Comparison of ENCODE assay signal across 18 cellular contexts in genomic region chr6:144307880-144308279, GRCh38. TPM values are rescaled to one million over a fixed set of nuclear protein-coding genes. Genes with fewer than 3 reads are reported as not detected.
DNase-seq lines count a peak whose midpoint lies in the region; ATAC-seq, FAIRE-seq and TF ChIP-seq lines count a peak whose summit lies in the region.
"Had no signal": no experiment of that assay in that cellular context is flagged by ENCODE, and none has a peak within 500 bp of the region (broad histone marks: within the 10 kb centered on the region; RNA-seq: fewer than 3 reads in every experiment).

No MANE protein-coding gene starts in this region.

- no peaks in the 10 kb centered on the region for H3K27me3 ChIP-seq in Caco-2 (replicated peaks; ENCODE audit: control insufficient read depth, insufficient read depth, low read length)
- no peaks in the 10 kb centered on the region for H3K27me3 ChIP-seq in H7 (ENCODE audit: control insufficient read depth, insufficient read depth, low read length)
- H3K27me3 ChIP-seq in HepG2 (ENCODE audit: control insufficient read depth in 1 of 2, insufficient read depth in 2 of 2, low read length in 2 of 2) = no peaks in the 10 kb centered on the region
- no peaks in the 10 kb centered on the region for H3K27me3 ChIP-seq in sigmoid colon
- H3K27me3 ChIP-seq: MG63 had no signal

- peaks cover 42% of the 10 kb centered on the region for H3K4me1 Mint-ChIP-seq in Caco-2 (ENCODE audit: low read depth, unreplicated experiment)

- TF ChIP-seq RAD21 in HepG2 (CRISPR knock-in tag; IDR thresholded peaks at IDR 0.05) = no peak

- H3K36me3 ChIP-seq in Caco-2 (ENCODE audit: control insufficient read depth, insufficient read depth, low read length) = no peaks in the 10 kb centered on the region; the same call in 1 of the 2 replicates
- H3K36me3 ChIP-seq in H7 (replicated peaks; ENCODE audit: control insufficient read depth, insufficient read depth, low read length) = peaks cover 2% of the 10 kb centered on the region; the same call in 1 of the 2 replicates
- peaks cover 28 to 57% of the 10 kb centered on the region in 2 experiments for H3K36me3 ChIP-seq in HepG2 (replicated peaks in 1 of 2; ENCODE audit: control insufficient read depth in 1 of 2, insufficient read depth in 2 of 2, low read length in 2 of 2)
- H3K36me3 ChIP-seq in sigmoid colon = peaks cover 0 to 12% (median 5%) of the 10 kb centered on the region in 4 donors
- H3K36me3 ChIP-seq: MG63 had no signal

- H3K27me3 Mint-ChIP-seq in Caco-2 (ENCODE audit: insufficient read depth, unreplicated experiment) = no peaks in the 10 kb centered on the region

- H2AFZ ChIP-seq in HepG2 (ENCODE audit: low read length) = no peak overlapping the region

- no peaks in the 10 kb centered on the region for H3K9me3 Mint-ChIP-seq in Caco-2 (ENCODE audit: unreplicated experiment)

- H3K27ac ChIP-seq in HepG2 (ENCODE audit: extremely low read length, insufficient read depth, low read length) = no peak overlapping the region
- H3K27ac ChIP-seq in sigmoid colon = no peak overlapping the region
- H3K27ac ChIP-seq: C4-2B had no signal

- H3K4me3 ChIP-seq in Caco-2 (ENCODE audit: low read depth, low read length) (no peak overlapping the region), H7 (ENCODE audit: insufficient read depth, low read depth, low read length) (no peak overlapping the region), HepG2 (replicated peaks in 1 of 3; ENCODE audit: insufficient read depth in 1 of 3, low read depth in 2 of 3, low read length in 3 of 3) (no peak overlapping the region), sigmoid colon (no peak overlapping the region)
- H3K4me3 ChIP-seq: MG63 had no signal

- H3K9ac ChIP-seq in HepG2 (ENCODE audit: insufficient read depth, low read depth, low read length) = no peak overlapping the region

- H3K79me2 ChIP-seq in HepG2 (ENCODE audit: insufficient read depth, low read length) = peaks cover 94% of the 10 kb centered on the region

- H3K9me3 ChIP-seq in Caco-2 = no peaks in the 10 kb centered on the region
- no peaks in the 10 kb centered on the region for H3K9me3 ChIP-seq in HepG2 (ENCODE audit: low read length)
- H3K9me3 ChIP-seq in sigmoid colon = no peaks in the 10 kb centered on the region
- H3K9me3 ChIP-seq: MG63 had no signal

- H3K27ac Mint-ChIP-seq in Caco-2 (ENCODE audit: unreplicated experiment) = peak overlapping the region; percentile 47

- no peak for ATAC-seq in HepG2
- ATAC-seq: HCT116, Panc1 had no signal

- intact Hi-C loops in Caco-2 (cut with micrococcal nuclease; ENCODE audit: unreplicated experiment) (no loop called here), HepG2 (cut with micrococcal nuclease; ENCODE audit: unreplicated experiment) (no loop called here), posterior vena cava (cut with DNase I) (no loop called here), sigmoid colon (cut with DNase I) (no loop called here)

- no peak for TF ChIP-seq EP300 in HepG2 (IDR thresholded peaks at IDR 0.05; ENCODE audit: low read depth in 2 of 2, low read length in 2 of 2)
- no peak for TF ChIP-seq EP300 in HepG2 (CRISPR knock-in tag; IDR thresholded peaks at IDR 0.05; ENCODE audit: borderline replicate concordance)
- no peak for TF ChIP-seq EP300 in sigmoid colon (IDR thresholded peaks at IDR 0.05)

- BruUV-seq in Caco-2 (replicated peaks; lab: Mats Ljungman, UMichigan) (no TSS peak), HepG2 (replicated peaks; lab: Mats Ljungman, UMichigan) (no TSS peak)

- H3K36me3 Mint-ChIP-seq in Caco-2 (ENCODE audit: insufficient read depth, unreplicated experiment) = peaks cover 42% of the 10 kb centered on the region

- POLR2A ChIA-PET in Caco-2 (lab: Charles Lee) = no interaction called here
- POLR2A ChIA-PET in HepG2 (lab: Yijun Ruan, JAX) = interaction anchor here (0.5 kb wide), 1 partner anchor 36 kb away, joined by 3 read pairs; no protein-coding TSS in a partner anchor

- H3K4me2 ChIP-seq in HepG2 (ENCODE audit: low read depth, low read length) = no peak overlapping the region

- 96% methylated on average over 3 of the region's 3 CpGs for WGBS in HepG2 (ENCODE audit: low lambda C conversion rate)
- 85 to 97% methylated on average over 3 of the region's 3 CpGs for WGBS in sigmoid colon, 2 donors

- no peak for FAIRE-seq in HepG2 (lab: Jason Lieb, UNC)

- CTCF ChIA-PET in Caco-2 (lab: Charles Lee) (no interaction called here), HepG2 (lab: Yijun Ruan, JAX; ENCODE audit: low intra/inter-chr PET ratio, low total read pairs) (no interaction called here)

- H3K4me1 ChIP-seq in Caco-2 (peaks cover 34% of the 10 kb centered on the region), HepG2 (ENCODE audit: insufficient read depth, low read length) (peaks cover 94% of the 10 kb centered on the region), sigmoid colon (peaks cover 0 to under 1% (median under 1%) of the 10 kb centered on the region in 4 donors)

- H4K20me1 ChIP-seq in HepG2 (ENCODE audit: insufficient read depth, low read length) = peaks cover 4% of the 10 kb centered on the region

- in situ Hi-C loops in HepG2 (cut with HindIII; ENCODE audit: extremely low pct_ligation_motif_present, low pct_unique_long_range_greater_than_20kb) = no loop called here

- peak in 1 of 2 experiments; percentile 16 for DNase-seq in Caco-2
- DNase-seq in H7 = peak; percentile 43
- DNase-seq in amniotic epithelial cell (ENCODE audit: low read depth) = peak; percentile 37
- DNase-seq in HepG2 (ENCODE audit: low spot score) = no peak
- DNase-seq in NCI-H1092 treated with DMSO at 0.1 percent for 48 hours (lab: John Stamatoyannopoulos, UW) = no peak
- DNase-seq in posterior vena cava (ENCODE audit: low spot score) = no peak
- no peak for DNase-seq in midbrain (lab: John Stamatoyannopoulos, UW)
- no peak for DNase-seq in sigmoid colon
- DNase-seq: Karpas-422, MG63, NCI-H1417, NCI-H187 treated with DMSO at 0.1 percent for 48 hours, NCI-H510A, NCI-H82, SW 1271 had no signal

- no peak for TF ChIP-seq CTCF in Caco-2 (IDR thresholded peaks at IDR 0.05; ENCODE audit: insufficient read depth in 1 of 2, low read depth in 1 of 2, low read length in 1 of 2, severe bottlenecking in 1 of 2, unreplicated experiment in 1 of 2)
- TF ChIP-seq CTCF in HepG2 (CRISPR knock-in tag; IDR thresholded peaks at IDR 0.05) = no peak
- no peak for TF ChIP-seq CTCF in sigmoid colon (IDR thresholded peaks at IDR 0.05)

- TF ChIP-seq POLR2A in HepG2 (IDR thresholded peaks at IDR 0.05; ENCODE audit: insufficient read depth in 1 of 2, low read depth in 2 of 2, low read length in 2 of 2) = no peak
- no peak for TF ChIP-seq POLR2A in sigmoid colon (IDR thresholded peaks at IDR 0.05)

- H3K4me3 Mint-ChIP-seq in Caco-2 (ENCODE audit: unreplicated experiment) = no peak overlapping the region

TF ChIP-seq in HepG2, 621 proteins besides CTCF, POLR2A, EP300 and RAD21 (continues in another document):
- TF ChIP-seq EED (CRISPR knock-in tag; IDR thresholded peaks at IDR 0.05) = no peak
- TF ChIP-seq HOMEZ (CRISPR knock-in tag; IDR thresholded peaks at IDR 0.05; ENCODE audit: low read depth) = peak; percentile 45; the same call in 1 of the 2 replicates

RNA-seq across cellular contexts. Expression of gene UTRN, which starts 22.7 kb away (rescaled TPM):
- total RNA-seq in Caco-2 (2022) = 216 and 233 TPM in 2 replicates
- total RNA-seq in H7 (2014; rRNA removed; shearing (Covaris generic)) = 13.4 and 24.1 TPM in 2 replicates
- 85.4 and 102 TPM in 2 replicates for total RNA-seq in HepG2 (2016; rRNA removed; fragmentation: Illumina TruSeq; extraction: Trizol)
- 31.3 and 33.8 TPM in 2 replicates for total RNA-seq in HepG2 (2016; cell fraction: cytosol; rRNA removed; fragmentation: Illumina TruSeq; extraction: Trizol; ENCODE audit: low read depth)
- total RNA-seq in HepG2 (2016; cell fraction: insoluble cytoplasmic fraction; rRNA removed; fragmentation: Illumina TruSeq; extraction: Trizol) = 82.8 and 99.8 TPM in 2 replicates
- total RNA-seq in HepG2 (2016; cell fraction: membrane; rRNA removed; fragmentation: Illumina TruSeq; extraction: Trizol) = 24.5 and 25.3 TPM in 2 replicates
- 238 and 263 TPM in 2 replicates for total RNA-seq in HepG2 (2016; cell fraction: nucleus; rRNA removed; fragmentation: Illumina TruSeq; extraction: Trizol)
- 116 and 119 TPM in 2 replicates for polyA plus RNA-seq in HepG2 (2011; rRNA removed)
- 80.3 and 114 TPM in 2 replicates for polyA plus RNA-seq in HepG2 (2011; cell fraction: cytosol; rRNA removed)
- 157 and 177 TPM in 2 replicates for polyA plus RNA-seq in HepG2 (2011; cell fraction: nucleus; rRNA removed)
- 163 and 168 TPM in 2 replicates for polyA plus RNA-seq in HepG2 (2012)
- 1.2 and 1.7 TPM in 2 replicates for polyA plus RNA-seq in HepG2 (2016; cell fraction: cytosol; fragmentation: Illumina TruSeq; extraction: Trizol; ENCODE audit: low read depth)
- 32.6 and 33.9 TPM in 2 replicates for polyA plus RNA-seq in HepG2 (2016; cell fraction: insoluble cytoplasmic fraction; fragmentation: Illumina TruSeq; extraction: Trizol; ENCODE audit: low read depth)
- polyA plus RNA-seq in HepG2 (2016; cell fraction: membrane; fragmentation: Illumina TruSeq; extraction: Trizol; ENCODE audit: low read depth) = 2.6 and 3.8 TPM in 2 replicates
- polyA plus RNA-seq in HepG2 (2016; cell fraction: nucleus; fragmentation: Illumina TruSeq; extraction: Trizol; ENCODE audit: insufficient read depth, low read depth) = 41.1 and 45.1 TPM in 2 replicates
- 15.6 and 209 TPM in 2 replicates for polyA minus RNA-seq in HepG2 (2011; rRNA and poly(A)+ RNA removed; ENCODE audit: low replicate concordance)
- polyA minus RNA-seq in HepG2 (2011; cell fraction: cytosol; rRNA and poly(A)+ RNA removed) = 248 and 267 TPM in 2 replicates
- polyA minus RNA-seq in HepG2 (2011; cell fraction: nucleus; rRNA and poly(A)+ RNA removed) = 1,476 and 1,554 TPM in 2 replicates
- total RNA-seq in posterior vena cava = 100 to 1,000 TPM; 215 to 229 TPM
- total RNA-seq in sigmoid colon = 100 to 1,000 TPM in 2 of 4 donors, 10 to 100 TPM in 2; 36.2 to 143 (median 112) TPM
- polyA plus RNA-seq in sigmoid colon = 10 to 100 TPM in 2 of 3 donors, 1 to 10 TPM in 1; 9.0 to 36.7 (median 13.4) TPM

Comparison
In these comparisons a context has a peak if more than half of its experiments do, and no peak if none do; other contexts are left out.
1. DNase-seq: peak in H7 (single experiment) and amniotic epithelial cell (single experiment); none in HepG2 (single experiment), NCI-H1092 treated with DMSO at 0.1 percent for 48 hours (single experiment), posterior vena cava (single experiment), midbrain (single experiment) and sigmoid colon (single experiment).